21 cellular contexts compared by ENCODE assay signal in genomic region chr2:186518945-186519344, GRCh38. TPM values are rescaled to one million over a fixed set of nuclear protein-coding genes. Genes with fewer than 3 reads are reported as not detected.
DNase-seq lines count a peak whose midpoint lies in the region; ATAC-seq, FAIRE-seq and TF ChIP-seq lines count a peak whose summit lies in the region.
"Had no signal": no experiment of that assay in that cellular context is flagged by ENCODE, and none has a peak within 500 bp of the region (broad histone marks: within the 10 kb centered on the region; RNA-seq: fewer than 3 reads in every experiment).

No MANE protein-coding gene starts in this region.

- H2BK120ac ChIP-seq in trophoblast cell (ENCODE audit: insufficient read depth, low read length, poor library complexity), result no peak overlapping the region

- no peaks in the 10 kb centered on the region for H3K27me3 Mint-ChIP-seq in CD4-positive, alpha-beta T cell
- H3K27me3 Mint-ChIP-seq in CD14-positive monocyte (ENCODE audit: low read depth in 3 of 3), result no peaks in the 10 kb centered on the region
- H3K27me3 Mint-ChIP-seq: activated T-helper 17 cell treated with anti-CD3 and anti-CD28 coated beads, Interleukin-2, amount 50 U/mL, for 72 hours; naive thymus-derived CD4-positive, alpha-beta T cell had no signal

- H3K9me3 ChIP-seq in CD4-positive, alpha-beta T cell (ENCODE audit: control insufficient read depth, low read length), result no peaks in the 10 kb centered on the region
- no peaks in the 10 kb centered on the region for H3K9me3 ChIP-seq in fibroblast of lung (ENCODE audit: control insufficient read depth, insufficient read depth, low read depth, low read length)
- H3K9me3 ChIP-seq in trophoblast cell (ENCODE audit: insufficient read depth, low read depth, low read length), result no peaks in the 10 kb centered on the region
- H3K9me3 ChIP-seq: BLaER1 treated with 17β-estradiol and CSF1 and Interleukin-3, amounts not matched to agents 10 nM and 100 nM; esophagus muscularis mucosa; Peyer's patch; psoas muscle had no signal

- H3K9me3 Mint-ChIP-seq in CD4-positive, alpha-beta T cell, result no peaks in the 10 kb centered on the region
- peaks cover 0 to 7% (median 0%) of the 10 kb centered on the region in 7 donors for H3K9me3 Mint-ChIP-seq in CD14-positive monocyte
- H3K9me3 Mint-ChIP-seq: activated T-helper 17 cell treated with anti-CD3 and anti-CD28 coated beads, Interleukin-2, amount 50 U/mL, for 72 hours had no signal

- no peak overlapping the region for H2BK12ac ChIP-seq in trophoblast cell (ENCODE audit: low read length)

- no peak overlapping the region for H3K9ac ChIP-seq in fibroblast of lung (ENCODE audit: insufficient read depth, low read length)
- no peak overlapping the region for H3K9ac ChIP-seq in trophoblast cell (ENCODE audit: low read length)
- H3K9ac ChIP-seq: BLaER1 treated with 17β-estradiol and CSF1 and Interleukin-3, amounts not matched to agents 10 nM and 100 nM had no signal

- no peak overlapping the region for H2AFZ ChIP-seq in fibroblast of lung (ENCODE audit: low read length)
- no peak overlapping the region for H2AFZ ChIP-seq in trophoblast cell (ENCODE audit: insufficient read depth, low read length, poor library complexity)

- no peak overlapping the region for H4K8ac ChIP-seq in trophoblast cell (ENCODE audit: low read depth, low read length)

- H3K36me3 Mint-ChIP-seq in CD4-positive, alpha-beta T cell (ENCODE audit: low read depth), result peaks cover 66% of the 10 kb centered on the region
- H3K36me3 Mint-ChIP-seq in CD14-positive monocyte, result peaks cover 19 to 31% of the 10 kb centered on the region in 2 donors

- DNase-seq in CD4-positive, alpha-beta T cell, result no peak
- DNase-seq in RCC 7860 (ENCODE audit: low spot score), result peak; percentile 54
- DNase-seq in fibroblast of lung (ENCODE audit: low read depth in 2 of 2), result peak; percentile 33 to 90
- DNase-seq in trophoblast cell, result peak; percentile 27 to 77
- no peak for DNase-seq in CD14-positive monocyte (ENCODE audit: low spot score)
- no peak for DNase-seq in HuH-7.5 (ENCODE audit: low spot score)
- no peak for DNase-seq in AML-193 (lab: John Stamatoyannopoulos, UW)
- no peak for DNase-seq in NCI-H1092 (lab: John Stamatoyannopoulos, UW)
- DNase-seq: activated CD8-positive, alpha-beta T cell treated with anti-CD3 and anti-CD28 coated beads, Interleukin-2, amount 10 ng/mL, durations not matched to agents 7 days and 5 days; anterior cingulate cortex; MM.1S; naive thymus-derived CD4-positive, alpha-beta T cell; NCI-H2029; NCI-H748 treated with DMSO at 0.1 percent for 48 hours; Peyer's patch; psoas muscle; SW 1271 had no signal

- no peaks in the 10 kb centered on the region for H3K36me3 ChIP-seq in fibroblast of lung (ENCODE audit: control insufficient read depth, insufficient read depth, low read length)
- H3K36me3 ChIP-seq in trophoblast cell (ENCODE audit: control insufficient read depth in 1 of 2, insufficient read depth in 2 of 2, low read length in 2 of 2), result peaks cover 4 to 6% of the 10 kb centered on the region in 2 experiments
- H3K36me3 ChIP-seq: WERI-Rb-1 had no signal

- no peaks in the 10 kb centered on the region for H3K27me3 ChIP-seq in CD4-positive, alpha-beta T cell (ENCODE audit: control insufficient read depth, insufficient read depth, low read length)
- H3K27me3 ChIP-seq in fibroblast of lung (ENCODE audit: control insufficient read depth, insufficient read depth, low read length), result no peaks in the 10 kb centered on the region
- H3K27me3 ChIP-seq in trophoblast cell (ENCODE audit: insufficient read depth, low read length), result no peaks in the 10 kb centered on the region
- H3K27me3 ChIP-seq: BLaER1 treated with 17β-estradiol and CSF1 and Interleukin-3, amounts not matched to agents 10 nM and 100 nM; esophagus muscularis mucosa; Peyer's patch had no signal

- no peak overlapping the region for H2BK5ac ChIP-seq in trophoblast cell (ENCODE audit: low read depth, low read length, poor library complexity)

- H3K27ac ChIP-seq in CD4-positive, alpha-beta T cell (ENCODE audit: low read depth, low read length), result no peak overlapping the region
- H3K27ac ChIP-seq in fibroblast of lung (ENCODE audit: insufficient read depth, low read length) (no peak overlapping the region), trophoblast cell (ENCODE audit: low read depth, low read length) (no peak overlapping the region)
- H3K27ac ChIP-seq: BLaER1 treated with 17β-estradiol and CSF1 and Interleukin-3, amounts not matched to agents 10 nM and 100 nM; esophagus muscularis mucosa; Peyer's patch; psoas muscle had no signal

- no peak for TF ChIP-seq CTCF in CD4-positive, alpha-beta T cell (IDR thresholded peaks at IDR 0.05)
- TF ChIP-seq CTCF in fibroblast of lung (conservative IDR thresholded peaks at IDR 0.05 in 1 of 2, IDR thresholded peaks at IDR 0.05 in 1 of 2; ENCODE audit: low read depth in 1 of 2, low read length in 2 of 2), result no peak
- TF ChIP-seq CTCF in CD14-positive monocyte (IDR thresholded peaks at IDR 0.05), result no peak

- no peak overlapping the region for H3K4me3 Mint-ChIP-seq in CD4-positive, alpha-beta T cell
- H3K4me3 Mint-ChIP-seq in CD14-positive monocyte, result no peak overlapping the region
- H3K4me3 Mint-ChIP-seq: activated CD8-positive, alpha-beta T cell treated with anti-CD3 and anti-CD28 coated beads, Interleukin-2, amount 10 ng/mL, durations not matched to agents 7 days and 5 days; activated T-helper 17 cell treated with anti-CD3 and anti-CD28 coated beads, Interleukin-2, amount 50 U/mL, for 72 hours; naive thymus-derived CD4-positive, alpha-beta T cell had no signal

- H3K4me2 ChIP-seq in fibroblast of lung (ENCODE audit: extremely low read depth, insufficient read depth, low read length), result no peak overlapping the region
- no peak overlapping the region for H3K4me2 ChIP-seq in trophoblast cell (ENCODE audit: low read length)

- H3K14ac ChIP-seq in trophoblast cell (ENCODE audit: low read length), result no peak overlapping the region

- no peak overlapping the region for H4K12ac ChIP-seq in trophoblast cell (ENCODE audit: low read depth, low read length)

- H3K27ac Mint-ChIP-seq in CD4-positive, alpha-beta T cell, result peak overlapping the region; percentile 3
- H3K27ac Mint-ChIP-seq in CD14-positive monocyte, result no peak overlapping the region
- H3K27ac Mint-ChIP-seq: activated CD8-positive, alpha-beta T cell treated with anti-CD3 and anti-CD28 coated beads, Interleukin-2, amount 10 ng/mL, durations not matched to agents 7 days and 5 days; activated T-helper 17 cell treated with anti-CD3 and anti-CD28 coated beads, Interleukin-2, amount 50 U/mL, for 72 hours had no signal

- ATAC-seq in CD4-positive, alpha-beta T cell (ENCODE audit: poor library complexity), result no peak
- ATAC-seq: activated CD8-positive, alpha-beta T cell treated with anti-CD3 and anti-CD28 coated beads, Interleukin-2, amount 10 ng/mL, durations not matched to agents 7 days and 5 days; activated T-helper 17 cell treated with anti-CD3 and anti-CD28 coated beads, Interleukin-2, amount 50 U/mL, for 72 hours; naive thymus-derived CD4-positive, alpha-beta T cell; psoas muscle had no signal

- POLR2A ChIA-PET in CD4-positive, alpha-beta T cell (lab: Charles Lee), result interaction anchor here (0.6 kb wide), 1 partner anchor 21 kb away, joined by 3 read pairs; no protein-coding TSS in a partner anchor

- H3K4me3 ChIP-seq in fibroblast of lung (replicated peaks in 1 of 4; ENCODE audit: control extremely low read depth in 1 of 4, insufficient read depth in 1 of 4, low read depth in 3 of 4, low read length in 4 of 4) (no peak overlapping the region), trophoblast cell (ENCODE audit: low read depth, low read length) (no peak overlapping the region)
- H3K4me3 ChIP-seq: BLaER1 treated with 17β-estradiol and CSF1 and Interleukin-3, amounts not matched to agents 10 nM and 100 nM; esophagus muscularis mucosa; Peyer's patch; psoas muscle had no signal

- H3K79me2 ChIP-seq in fibroblast of lung (ENCODE audit: control insufficient read depth, insufficient read depth, low read length) (no peaks in the 10 kb centered on the region), trophoblast cell (ENCODE audit: control insufficient read depth, insufficient read depth, low read length, poor library complexity) (no peaks in the 10 kb centered on the region)

- H3K4ac ChIP-seq in trophoblast cell (ENCODE audit: low read depth, low read length), result no peak overlapping the region

- no peak for FAIRE-seq in RCC 7860 (lab: Jason Lieb, UNC)

- no peaks in the 10 kb centered on the region for H3K4me1 ChIP-seq in fibroblast of lung (ENCODE audit: control insufficient read depth, extremely low read depth, insufficient read depth, low read length)
- H3K4me1 ChIP-seq in trophoblast cell (ENCODE audit: control insufficient read depth in 1 of 2, insufficient read depth in 2 of 2, low read length in 2 of 2), result peaks cover 0 to 2% of the 10 kb centered on the region in 2 experiments
- H3K4me1 ChIP-seq: Peyer's patch, psoas muscle had no signal

- H3K23ac ChIP-seq in trophoblast cell (ENCODE audit: low read length), result no peak overlapping the region

- H4K91ac ChIP-seq in trophoblast cell (ENCODE audit: low read depth, low read length), result no peak overlapping the region

- H4K20me1 ChIP-seq in fibroblast of lung (ENCODE audit: control insufficient read depth, extremely low read depth, insufficient read depth, low read length), result no peaks in the 10 kb centered on the region

- WGBS in trophoblast cell (ENCODE audit: extremely low coverage, insufficient coverage, insufficient read length), result no CpG with 5 or more reads among the region's 3 CpGs

- H2AK5ac ChIP-seq in trophoblast cell (ENCODE audit: low read length), result no peak overlapping the region

- CTCF ChIA-PET in CD4-positive, alpha-beta T cell (lab: Charles Lee), result no interaction called here

- no peaks in the 10 kb centered on the region for H3K79me1 ChIP-seq in trophoblast cell (ENCODE audit: low read length)

- H3K4me1 Mint-ChIP-seq in CD4-positive, alpha-beta T cell (ENCODE audit: low read depth), result no peaks in the 10 kb centered on the region
- peaks cover 1% of the 10 kb centered on the region for H3K4me1 Mint-ChIP-seq in CD14-positive monocyte
- H3K4me1 Mint-ChIP-seq: activated T-helper 17 cell treated with anti-CD3 and anti-CD28 coated beads, Interleukin-2, amount 50 U/mL, for 72 hours had no signal

- no peak overlapping the region for H3K18ac ChIP-seq in trophoblast cell (ENCODE audit: low read length)

- intact Hi-C loops in CD4-positive, alpha-beta T cell (cut with DNase I, micrococcal nuclease), result no loop called here
- intact Hi-C loops in CD14-positive monocyte (cut with micrococcal nuclease), result no loop called here

RNA-seq across cellular contexts. Expression of gene ZC3H15, which starts 32.9 kb away (rescaled TPM):
- total RNA-seq in CD4-positive, alpha-beta T cell, result 100 to 1,000 TPM; 124 to 140 TPM
- total RNA-seq in fibroblast of lung, result 79.9 and 92.7 TPM in 2 replicates
- 83.8 and 94.1 TPM in 2 replicates for polyA plus RNA-seq in fibroblast of lung
- 59.9 and 67.3 TPM in 2 replicates for polyA plus RNA-seq in fibroblast of lung (2012)
- 2.2 and 4.8 TPM in 2 replicates for polyA minus RNA-seq in fibroblast of lung (ENCODE audit: low replicate concordance)
- 62.1 and 64.6 TPM in 2 replicates for polyA plus RNA-seq in trophoblast cell (2013)
- polyA plus RNA-seq in CD14-positive monocyte, result 10 to 100 TPM; 40.6 to 52.8 TPM

Comparison
In these comparisons a context has a peak if more than half of its experiments do, and no peak if none do; other contexts are left out.
1. DNase-seq: peak in RCC 7860 (single experiment), fibroblast of lung (2 of 2) and trophoblast cell (2 of 2); none in CD4-positive, alpha-beta T cell (0 of 10), CD14-positive monocyte (single experiment), HuH-7.5 (single experiment), AML-193 (0 of 2) and NCI-H1092 (single experiment).